ENCODE assay signal across 21 cellular contexts in the genomic region with DNA sequence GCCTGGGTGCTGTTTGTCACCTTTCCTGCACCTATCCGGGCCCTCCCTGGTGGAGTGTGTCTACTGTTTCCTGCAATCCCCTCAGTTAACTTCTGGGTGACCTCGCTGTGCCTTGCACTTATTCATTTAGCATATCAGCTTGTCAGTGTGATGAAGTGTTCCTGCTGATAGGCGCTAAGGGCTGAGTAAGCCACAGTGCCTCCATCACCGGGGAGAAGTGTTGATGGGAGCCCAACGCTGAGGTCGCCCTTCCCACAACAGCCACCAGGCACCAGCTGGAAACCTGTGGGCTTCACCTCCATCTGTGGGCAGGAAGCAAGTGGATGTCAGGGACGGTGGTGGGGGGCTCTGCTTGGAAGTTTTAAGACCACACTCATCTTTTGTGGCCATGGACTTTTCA.
A peak's percentile ranks its signal among the peaks of the same experiment; 100 is the strongest.
DNase-seq lines count a peak whose midpoint lies in the region; ATAC-seq, FAIRE-seq and TF ChIP-seq lines count a peak whose summit lies in the region.
"Had no signal": no experiment of that assay in that cellular context is flagged by ENCODE, and none has a peak within 500 bp of the region (broad histone marks: within the 10 kb centered on the region; RNA-seq: fewer than 3 reads in every experiment).

No MANE protein-coding gene starts in this region.

- H3K27ac Mint-ChIP-seq in MCF 10A (ENCODE audit: low read depth, unreplicated experiment): no peak overlapping the region
- H3K27ac Mint-ChIP-seq: CD8-positive, alpha-beta memory T cell had no signal

- CTCF ChIA-PET in MCF 10A (lab: Yijun Ruan, JAX): interaction anchor here (0.5 to 0.9 kb wide), 2 partner anchors 10 to 150 kb away, joined by 3 read pairs; no protein-coding TSS in a partner anchor
- CTCF ChIA-PET in OCI-LY7 (lab: Charles Lee; ENCODE audit: unreplicated experiment): interaction anchor here (1.0 kb wide), 2 partner anchors 8 to 15 kb away, joined by 3 to 4 read pairs; no protein-coding TSS in a partner anchor
- CTCF ChIA-PET in K562 (lab: Yijun Ruan, JAX; ENCODE audit: low intra/inter-chr PET ratio): no interaction called here

- peak; percentile 40 for FAIRE-seq in K562 (lab: Jason Lieb, UNC)
- FAIRE-seq: H54 had no signal

- H3K79me2 ChIP-seq in OCI-LY7 (ENCODE audit: insufficient read depth, low read depth, low read length): no peaks in the 10 kb centered on the region
- no peaks in the 10 kb centered on the region for H3K79me2 ChIP-seq in K562 (ENCODE audit: control insufficient read depth, insufficient read depth, low read length)
- no peaks in the 10 kb centered on the region for H3K79me2 ChIP-seq in neural cell (replicated peaks; ENCODE audit: insufficient read depth, low read length)

- BruUV-seq in MCF 10A (replicated peaks; lab: Mats Ljungman, UMichigan): no TSS peak
- no TSS peak for BruUV-seq in OCI-LY7 (replicated peaks; lab: Mats Ljungman, UMichigan)
- no TSS peak for BruUV-seq in K562 (replicated peaks; lab: Mats Ljungman, UMichigan)

- POLR2A ChIA-PET in MCF 10A (lab: Yijun Ruan, JAX) (no interaction called here), OCI-LY7 (lab: Charles Lee) (interaction anchor here (1.0 to 4.3 kb wide), 2 partner anchors 9 to 140 kb away, joined by 3 to 20 read pairs; no protein-coding TSS in a partner anchor), K562 (lab: Yijun Ruan, JAX) (interaction anchor here (1.0 to 1.3 kb wide), 2 partner anchors 8 to 27 kb away, joined by 3 read pairs; no protein-coding TSS in a partner anchor)

- H3K9me1 ChIP-seq in K562 (ENCODE audit: control insufficient read depth, insufficient read depth, low read length): no peaks in the 10 kb centered on the region

- in situ Hi-C loops in K562 (cut with MboI): no loop called here

- H3K27me3 ChIP-seq in breast epithelium (no peaks in the 10 kb centered on the region), K562 (ENCODE audit: control insufficient read depth in 2 of 2, insufficient read depth in 2 of 2, low read length in 2 of 2) (0 out of 5 replicates have a peak, but pooled peaks cover 0 to 2% of the 10 kb centered on the region in 2 experiments), neural cell (ENCODE audit: insufficient read depth, low read depth, low read length) (no peaks in the 10 kb centered on the region)
- H3K27me3 ChIP-seq: foreskin keratinocyte, thyroid gland had no signal

- no peaks in the 10 kb centered on the region for H3K4me1 Mint-ChIP-seq in MCF 10A (ENCODE audit: insufficient read depth, unreplicated experiment)

- peak overlapping the region; percentile 26 to 60 for H3K27ac ChIP-seq in breast epithelium
- H3K27ac ChIP-seq in OCI-LY7 (ENCODE audit: low read depth, low read length, poor library complexity, severe bottlenecking): no peak overlapping the region
- H3K27ac ChIP-seq in K562 (ENCODE audit: extremely low read depth, low read depth, low read length): no peak overlapping the region
- H3K27ac ChIP-seq in neural cell (ENCODE audit: low read length): no peak overlapping the region
- H3K27ac ChIP-seq: foreskin keratinocyte, lower lobe of right lung, prostate gland, thyroid gland had no signal

- H3K9ac ChIP-seq in K562 (ENCODE audit: insufficient read depth in 1 of 2, low read depth in 2 of 2, low read length in 2 of 2) (no peak overlapping the region), neural cell (ENCODE audit: low read length) (no peak overlapping the region)

- TF ChIP-seq RAD21 in K562 (CRISPR knock-in tag; conservative IDR thresholded peaks at IDR 0.05 in 1 of 2, IDR thresholded peaks at IDR 0.05 in 1 of 2): no peak
- TF ChIP-seq RAD21 in neural cell (conservative IDR thresholded peaks at IDR 0.05): no peak

- ATAC-seq in K562: peak; percentile 72
- ATAC-seq: lower lobe of right lung had no signal

- no peaks in the 10 kb centered on the region for H4K20me1 ChIP-seq in OCI-LY7 (ENCODE audit: insufficient read depth, low read length)
- H4K20me1 ChIP-seq in K562 (replicated peaks; ENCODE audit: control insufficient read depth, insufficient read depth, low read length): no peaks in the 10 kb centered on the region
- no peaks in the 10 kb centered on the region for H4K20me1 ChIP-seq in neural cell (ENCODE audit: insufficient read depth)

- no peaks in the 10 kb centered on the region for H3K36me3 Mint-ChIP-seq in MCF 10A (ENCODE audit: insufficient read depth, unreplicated experiment)
- H3K36me3 Mint-ChIP-seq: CD8-positive, alpha-beta memory T cell had no signal

- no peak overlapping the region for H3K4me3 Mint-ChIP-seq in MCF 10A (ENCODE audit: unreplicated experiment)
- H3K4me3 Mint-ChIP-seq: CD8-positive, alpha-beta memory T cell had no signal

- H2AFZ ChIP-seq in OCI-LY7 (ENCODE audit: low read length): peak overlapping the region; percentile 81; the same call in 1 of the 2 replicates
- H2AFZ ChIP-seq in K562 (ENCODE audit: low read depth, low read length): peak overlapping the region; percentile 84
- H2AFZ ChIP-seq in neural cell (ENCODE audit: low read depth, low read length): no peak overlapping the region

- H3F3A ChIP-seq in neural cell (ENCODE audit: insufficient read depth, low read length, poor library complexity, severe bottlenecking): no peaks in the 10 kb centered on the region

- H3K4me2 ChIP-seq in OCI-LY7 (ENCODE audit: low read length): no peak overlapping the region
- peak overlapping the region; percentile 13; the same call in 1 of the 2 replicates for H3K4me2 ChIP-seq in K562 (ENCODE audit: insufficient read depth, low read length)
- H3K4me2 ChIP-seq in neural cell (ENCODE audit: low read length): no peak overlapping the region

- TF ChIP-seq CTCF in breast epithelium (IDR thresholded peaks at IDR 0.05) (no peak), MCF 10A (IDR thresholded peaks at IDR 0.05; ENCODE audit: unreplicated experiment) (no peak), OCI-LY7 (conservative IDR thresholded peaks at IDR 0.05; ENCODE audit: low read length) (no peak), K562 (IDR thresholded peaks at IDR 0.05 in 2 of 3, conservative IDR thresholded peaks at IDR 0.05 in 1 of 3; ENCODE audit: insufficient read depth in 2 of 3, low read depth in 1 of 3, low read length in 3 of 3) (no peak), neural cell (IDR thresholded peaks at IDR 0.05; ENCODE audit: poor library complexity, severe bottlenecking) (no peak)

- H3K9me3 ChIP-seq in breast epithelium: no peaks in the 10 kb centered on the region
- peaks cover 10% of the 10 kb centered on the region for H3K9me3 ChIP-seq in OCI-LY7 (ENCODE audit: low read length)
- H3K9me3 ChIP-seq in K562 (replicated peaks; ENCODE audit: control insufficient read depth, insufficient read depth, low read depth, low read length): 0 out of 2 replicates have a peak, but pooled peaks cover 2% of the 10 kb centered on the region
- H3K9me3 ChIP-seq in neural cell (ENCODE audit: low read length): no peaks in the 10 kb centered on the region
- H3K9me3 ChIP-seq: lower lobe of right lung, prostate gland, thyroid gland had no signal

- H3K9me3 Mint-ChIP-seq in MCF 10A (ENCODE audit: unreplicated experiment): no peaks in the 10 kb centered on the region
- H3K9me3 Mint-ChIP-seq: CD8-positive, alpha-beta memory T cell had no signal

- intact Hi-C loops in breast epithelium (cut with DNase I; ENCODE audit: low total_unique reads): no loop called here
- intact Hi-C loops in MCF 10A (cut with micrococcal nuclease): no loop called here
- intact Hi-C loops in OCI-LY7 (cut with micrococcal nuclease; ENCODE audit: unreplicated experiment): no loop called here
- intact Hi-C loops in K562 (cut with micrococcal nuclease): no loop called here

- no peak overlapping the region for H3K4me3 ChIP-seq in breast epithelium
- no peak overlapping the region for H3K4me3 ChIP-seq in OCI-LY7 (ENCODE audit: low read depth, low read length, poor library complexity, severe bottlenecking)
- no peak overlapping the region for H3K4me3 ChIP-seq in K562
- H3K4me3 ChIP-seq in neural cell (ENCODE audit: low read length): no peak overlapping the region
- H3K4me3 ChIP-seq: lower lobe of right lung, prostate gland, thyroid gland had no signal

- no peak for TF ChIP-seq EP300 in K562 (IDR thresholded peaks at IDR 0.05; ENCODE audit: low read length)
- no peak for TF ChIP-seq EP300 in neural cell (conservative IDR thresholded peaks at IDR 0.05; ENCODE audit: poor library complexity, severe bottlenecking)

- TF ChIP-seq POLR2A in breast epithelium (IDR thresholded peaks at IDR 0.05) (no peak), K562 (conservative IDR thresholded peaks at IDR 0.05) (no peak)

- no peaks in the 10 kb centered on the region for H3K36me3 ChIP-seq in breast epithelium
- H3K36me3 ChIP-seq in OCI-LY7 (ENCODE audit: insufficient read depth, low read length): no peaks in the 10 kb centered on the region
- no peaks in the 10 kb centered on the region for H3K36me3 ChIP-seq in K562 (ENCODE audit: control insufficient read depth, insufficient read depth, low read length)
- no peaks in the 10 kb centered on the region for H3K36me3 ChIP-seq in neural cell (ENCODE audit: insufficient read depth, low read length)
- H3K36me3 ChIP-seq: lower lobe of right lung, prostate gland, thyroid gland had no signal

- no peaks in the 10 kb centered on the region for H3K9me2 ChIP-seq in OCI-LY7 (ENCODE audit: insufficient read depth, low read length)
- H3K9me2 ChIP-seq in neural cell (ENCODE audit: insufficient read depth, low read length): no peaks in the 10 kb centered on the region

- H3K4me1 ChIP-seq in breast epithelium: no peaks in the 10 kb centered on the region
- H3K4me1 ChIP-seq in OCI-LY7 (ENCODE audit: insufficient read depth, low read length, poor library complexity, severe bottlenecking): peaks cover 31% of the 10 kb centered on the region
- peaks cover 7 to 11% of the 10 kb centered on the region in 2 experiments; a peak in 3 of 5 replicates for H3K4me1 ChIP-seq in K562 (replicated peaks in 1 of 2; ENCODE audit: control insufficient read depth in 2 of 2, insufficient read depth in 2 of 2, low read length in 2 of 2)
- H3K4me1 ChIP-seq: foreskin keratinocyte, lower lobe of right lung, prostate gland, thyroid gland had no signal

- H3K27me3 Mint-ChIP-seq in MCF 10A (ENCODE audit: insufficient read depth, unreplicated experiment): no peaks in the 10 kb centered on the region

- DNase-seq in breast epithelium (ENCODE audit: low spot score in 2 of 2): no peak
- no peak for DNase-seq in MCF 10A (ENCODE audit: unreplicated experiment)
- no peak for DNase-seq in OCI-LY7 (ENCODE audit: low spot score)
- DNase-seq in K562 (ENCODE audit: extremely low read depth in 1 of 4, low spot score in 3 of 4): peak in 2 of 4 experiments; percentile 12 to 35
- DNase-seq in stimulated activated CD8-positive, alpha-beta memory T cell treated with anti-CD3 and anti-CD28 coated beads, Interleukin-4, amount 100 ng/mL, for 48 hours: no peak
- no peak for DNase-seq in cerebellar cortex (ENCODE audit: low spot score)
- DNase-seq: activated CD4-positive, alpha-beta T cell treated with anti-CD3 and anti-CD28 coated beads, Interleukin-2, amount 50 U/mL, for 4 hours; activated gamma-delta T cell treated with Interleukin-2 at 50 U/mL for 16 hours; anterior cingulate cortex; CD8-positive, alpha-beta memory T cell; cerebellar nuclear complex; foreskin keratinocyte; GF-D8; hippocampal formation; lower lobe of right lung; NCI-H1436 treated with DMSO at 0.1 percent for 48 hours; stimulated activated naive CD4-positive, alpha-beta T cell treated with Interleukin-2 at 50 U/mL for 16 hours; thyroid gland had no signal

- 7% methylated on average over 7 of the region's 7 CpGs for WGBS in K562 (ENCODE audit: insufficient coverage, low coverage, missing lambda C conversion rate)

TF ChIP-seq in neural cell, 6 proteins besides CTCF, POLR2A, EP300 and RAD21 (continues in another document):
- TF ChIP-seq TAF1 (IDR thresholded peaks at IDR 0.05; ENCODE audit: low read depth): no peak

Comparison
In these comparisons a context has a peak if more than half of its experiments do, and no peak if none do; other contexts are left out.
1. H3K27ac ChIP-seq: peak in breast epithelium (2 of 2); none in OCI-LY7 (single experiment), K562 (single experiment) and neural cell (single experiment).